13 cellular contexts compared by ENCODE assay signal in the genomic region with DNA sequence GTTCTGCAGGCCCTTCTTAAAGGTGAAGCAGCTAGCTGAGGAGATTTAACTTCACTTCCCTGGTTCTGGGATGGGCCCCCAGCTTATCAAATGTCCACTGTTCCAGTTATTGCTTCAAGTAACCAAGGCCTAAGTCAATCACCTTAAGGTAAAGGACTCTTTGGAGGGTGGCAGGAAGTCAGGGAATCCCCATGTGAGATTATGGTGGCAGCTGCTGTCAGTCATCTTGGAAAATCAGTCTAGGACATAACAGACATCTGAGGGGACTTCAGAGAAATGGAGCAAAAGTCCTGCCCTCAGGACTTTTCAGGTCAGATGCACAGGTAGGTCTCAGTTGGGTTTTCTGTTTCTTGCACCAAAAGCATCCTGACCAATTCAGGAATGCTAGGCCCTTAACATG. TPM values are rescaled to one million over a fixed set of nuclear protein-coding genes. Genes with fewer than 3 reads are reported as not detected.
DNase-seq lines count a peak whose midpoint lies in the region; ATAC-seq and TF ChIP-seq lines count a peak whose summit lies in the region.
"Had no signal": no experiment of that assay in that cellular context is flagged by ENCODE, and none has a peak within 500 bp of the region (broad histone marks: within the 10 kb centered on the region; RNA-seq: fewer than 3 reads in every experiment).

No MANE protein-coding gene starts in this region.

- DNase-seq in CD4-positive, CD25-positive, alpha-beta regulatory T cell, result peak in 1 of 3 donors; percentile 40
- DNase-seq in DND-41 (no peak), HUDEP-2 (lab: John Stamatoyannopoulos, UW; ENCODE audit: unreplicated experiment in 76 of 76) (no peak), lower lobe of right lung (no peak), NCI-H774 (lab: John Stamatoyannopoulos, UW) (no peak)
- DNase-seq in activated CD8-positive, alpha-beta T cell treated with anti-CD3 and anti-CD28 coated beads for 36 hours, result peak; percentile 20
- DNase-seq in naive thymus-derived CD4-positive, alpha-beta T cell, result no peak
- DNase-seq: EL, NCI-H1694, nephron progenitor cell had no signal

- POLR2A ChIA-PET in activated CD8-positive, alpha-beta T cell treated with anti-CD3 and anti-CD28 coated beads for 36 hours (lab: Charles Lee), result interaction anchor here (1.0 to 1.7 kb wide), 3 partner anchors 9 to 17 kb away, joined by 3 to 8 read pairs (median 3); no protein-coding TSS in a partner anchor
- POLR2A ChIA-PET in naive thymus-derived CD4-positive, alpha-beta T cell (lab: Charles Lee), result interaction anchor here (0.6 to 9.0 kb wide), 8 partner anchors 7 to 54 kb away, joined by 3 to 126 read pairs (median 7); no protein-coding TSS in a partner anchor

- H3K27me3 ChIP-seq in CD4-positive, CD25-positive, alpha-beta regulatory T cell (ENCODE audit: control insufficient read depth, insufficient read depth, low read length), result no peaks in the 10 kb centered on the region
- H3K27me3 ChIP-seq in DND-41 (ENCODE audit: insufficient read depth, low read length, poor library complexity), result no peaks in the 10 kb centered on the region
- H3K27me3 ChIP-seq in naive thymus-derived CD4-positive, alpha-beta T cell (ENCODE audit: control insufficient read depth in 2 of 2, insufficient read depth in 2 of 2, low read length in 2 of 2), result no peaks in the 10 kb centered on the region
- H3K27me3 ChIP-seq in lower lobe of right lung (ENCODE audit: low read depth), result no peaks in the 10 kb centered on the region
- H3K27me3 ChIP-seq: SJSA1, suprapubic skin had no signal

- H3K36me3 Mint-ChIP-seq in CD4-positive, CD25-positive, alpha-beta regulatory T cell, result peaks cover 15% of the 10 kb centered on the region
- peaks cover 22% of the 10 kb centered on the region for H3K36me3 Mint-ChIP-seq in activated CD8-positive, alpha-beta T cell treated with anti-CD3 and anti-CD28 coated beads for 36 hours (ENCODE audit: low read depth)
- peaks cover 0 to 20% (median 0%) of the 10 kb centered on the region in 5 donors for H3K36me3 Mint-ChIP-seq in naive thymus-derived CD4-positive, alpha-beta T cell

- H4K20me1 ChIP-seq in DND-41 (ENCODE audit: insufficient read depth, low read length), result peaks cover 70% of the 10 kb centered on the region

- H3K36me3 ChIP-seq in CD4-positive, CD25-positive, alpha-beta regulatory T cell (ENCODE audit: control insufficient read depth, insufficient read depth, low read length), result peaks cover 4% of the 10 kb centered on the region
- H3K36me3 ChIP-seq in DND-41 (ENCODE audit: insufficient read depth, low read length) (peaks cover 29% of the 10 kb centered on the region), lower lobe of right lung (peaks cover 3% of the 10 kb centered on the region)
- H3K36me3 ChIP-seq in naive thymus-derived CD4-positive, alpha-beta T cell (ENCODE audit: control insufficient read depth in 2 of 3, insufficient read depth in 3 of 3, low read length in 3 of 3), result peaks cover 0 to 6% (median 0%) of the 10 kb centered on the region in 3 experiments
- H3K36me3 ChIP-seq: suprapubic skin had no signal

- H3K4me3 Mint-ChIP-seq in CD4-positive, CD25-positive, alpha-beta regulatory T cell, result peak overlapping the region; percentile 68 to 98 (median 98)
- H3K4me3 Mint-ChIP-seq in activated CD8-positive, alpha-beta T cell treated with anti-CD3 and anti-CD28 coated beads for 36 hours, result peak overlapping the region; percentile 26
- H3K4me3 Mint-ChIP-seq in naive thymus-derived CD4-positive, alpha-beta T cell, result peak overlapping the region; percentile 60 to 100 (median 72)

- no peak for ATAC-seq in CD4-positive, CD25-positive, alpha-beta regulatory T cell (ENCODE audit: low read depth in 2 of 2)
- no peak for ATAC-seq in DND-41 (ENCODE audit: insufficient read depth, low read depth)
- ATAC-seq in activated CD8-positive, alpha-beta T cell treated with anti-CD3 and anti-CD28 coated beads for 36 hours, result no peak
- no peak for ATAC-seq in naive thymus-derived CD4-positive, alpha-beta T cell
- ATAC-seq in lower lobe of right lung, result no peak

- peaks cover 52 to 80% (median 66%) of the 10 kb centered on the region in 4 donors for H3K4me1 Mint-ChIP-seq in CD4-positive, CD25-positive, alpha-beta regulatory T cell
- peaks cover 70% of the 10 kb centered on the region for H3K4me1 Mint-ChIP-seq in activated CD8-positive, alpha-beta T cell treated with anti-CD3 and anti-CD28 coated beads for 36 hours (ENCODE audit: low read depth)
- H3K4me1 Mint-ChIP-seq in naive thymus-derived CD4-positive, alpha-beta T cell, result peaks cover 56 to 80% (median 76%) of the 10 kb centered on the region in 7 donors

- peak overlapping the region; percentile 71 for H3K27ac ChIP-seq in CD4-positive, CD25-positive, alpha-beta regulatory T cell (ENCODE audit: insufficient read depth, low read length, poor library complexity, severe bottlenecking)
- H3K27ac ChIP-seq in DND-41 (ENCODE audit: low read length) (peak overlapping the region; percentile 58), lower lobe of right lung (no peak overlapping the region)
- peak overlapping the region; percentile 31 for H3K27ac ChIP-seq in naive thymus-derived CD4-positive, alpha-beta T cell (ENCODE audit: low read depth, low read length)
- H3K27ac ChIP-seq: C4-2B, SJSA1, suprapubic skin had no signal

- peak overlapping the region; percentile 85 for H3K4me2 ChIP-seq in DND-41 (ENCODE audit: insufficient read depth, low read length)

- peaks cover 8% of the 10 kb centered on the region for H3K27me3 Mint-ChIP-seq in CD4-positive, CD25-positive, alpha-beta regulatory T cell
- no peaks in the 10 kb centered on the region for H3K27me3 Mint-ChIP-seq in activated CD8-positive, alpha-beta T cell treated with anti-CD3 and anti-CD28 coated beads for 36 hours
- no peaks in the 10 kb centered on the region for H3K27me3 Mint-ChIP-seq in naive thymus-derived CD4-positive, alpha-beta T cell

- H3K79me2 ChIP-seq in DND-41 (ENCODE audit: insufficient read depth, low read length), result peaks cover 92% of the 10 kb centered on the region

- no peaks in the 10 kb centered on the region for H3K9me3 ChIP-seq in CD4-positive, CD25-positive, alpha-beta regulatory T cell (ENCODE audit: control insufficient read depth in 2 of 2, low read length in 2 of 2)
- H3K9me3 ChIP-seq in DND-41 (ENCODE audit: insufficient read depth, low read length, severe bottlenecking) (no peaks in the 10 kb centered on the region), lower lobe of right lung (no peaks in the 10 kb centered on the region)
- H3K9me3 ChIP-seq in naive thymus-derived CD4-positive, alpha-beta T cell (ENCODE audit: control insufficient read depth in 2 of 3, low read length in 3 of 3), result no peaks in the 10 kb centered on the region
- H3K9me3 ChIP-seq: SJSA1, suprapubic skin had no signal

- peak overlapping the region; percentile 60 to 86 (median 86) for H3K27ac Mint-ChIP-seq in CD4-positive, CD25-positive, alpha-beta regulatory T cell
- H3K27ac Mint-ChIP-seq in activated CD8-positive, alpha-beta T cell treated with anti-CD3 and anti-CD28 coated beads for 36 hours, result peak overlapping the region; percentile 93
- peak overlapping the region; percentile 57 to 96 (median 92) for H3K27ac Mint-ChIP-seq in naive thymus-derived CD4-positive, alpha-beta T cell

- H3K4me3 ChIP-seq in CD4-positive, CD25-positive, alpha-beta regulatory T cell (ENCODE audit: low read depth, low read length), result peak overlapping the region; percentile 70
- peak overlapping the region in 1 of 2 experiments; percentile 22; a peak in 2 of 4 replicates for H3K4me3 ChIP-seq in DND-41 (ENCODE audit: low read depth in 1 of 2, low read length in 2 of 2)
- H3K4me3 ChIP-seq in naive thymus-derived CD4-positive, alpha-beta T cell (ENCODE audit: low read length), result no peak overlapping the region
- no peak overlapping the region for H3K4me3 ChIP-seq in lower lobe of right lung
- H3K4me3 ChIP-seq: SJSA1, suprapubic skin had no signal

- H3K9ac ChIP-seq in DND-41 (ENCODE audit: low read depth, low read length), result peak overlapping the region; percentile 13

- H3K9me3 Mint-ChIP-seq in CD4-positive, CD25-positive, alpha-beta regulatory T cell, result peaks cover 0 to 1% (median 0%) of the 10 kb centered on the region in 7 donors
- no peaks in the 10 kb centered on the region for H3K9me3 Mint-ChIP-seq in activated CD8-positive, alpha-beta T cell treated with anti-CD3 and anti-CD28 coated beads for 36 hours
- no peaks in the 10 kb centered on the region for H3K9me3 Mint-ChIP-seq in naive thymus-derived CD4-positive, alpha-beta T cell
- H3K9me3 Mint-ChIP-seq: nephron progenitor cell had no signal

- peaks cover 77% of the 10 kb centered on the region for H3K4me1 ChIP-seq in CD4-positive, CD25-positive, alpha-beta regulatory T cell (ENCODE audit: control insufficient read depth, insufficient read depth, low read length, poor library complexity, severe bottlenecking)
- peaks cover 77% of the 10 kb centered on the region for H3K4me1 ChIP-seq in DND-41 (ENCODE audit: insufficient read depth, low read length)
- H3K4me1 ChIP-seq in naive thymus-derived CD4-positive, alpha-beta T cell (ENCODE audit: control insufficient read depth in 2 of 2, insufficient read depth in 2 of 2, low read length in 2 of 2), result peaks cover 25 to 56% of the 10 kb centered on the region in 2 donors
- H3K4me1 ChIP-seq in lower lobe of right lung, result peaks cover 55% of the 10 kb centered on the region

- CTCF ChIA-PET in activated CD8-positive, alpha-beta T cell treated with anti-CD3 and anti-CD28 coated beads for 36 hours (lab: Charles Lee), result interaction anchor here (1.3 to 2.6 kb wide), 5 partner anchors 9 to 177 kb away, joined by 3 to 9 read pairs (median 4); no protein-coding TSS in a partner anchor
- CTCF ChIA-PET in naive thymus-derived CD4-positive, alpha-beta T cell (lab: Charles Lee), result interaction anchor here (0.8 to 1.0 kb wide), 2 partner anchors 44 to 51 kb away, joined by 3 to 4 read pairs; no protein-coding TSS in a partner anchor

- no peak overlapping the region for H2AFZ ChIP-seq in DND-41 (ENCODE audit: low read depth, low read length)

- intact Hi-C loops in activated CD8-positive, alpha-beta T cell treated with anti-CD3 and anti-CD28 coated beads for 36 hours (cut with micrococcal nuclease), result loop anchor here (5.0 kb wide), 1 partner anchor 33 kb away; no protein-coding TSS in a partner anchor
- intact Hi-C loops in naive thymus-derived CD4-positive, alpha-beta T cell (cut with micrococcal nuclease), result loop anchor here (5.0 to 10.0 kb wide), 7 partner anchors 137 to 1040 kb away; a partner anchor contains a TSS
- intact Hi-C loops in lower lobe of right lung (cut with DNase I), result no loop called here

- TF ChIP-seq CTCF in DND-41 (IDR thresholded peaks at IDR 0.05; ENCODE audit: borderline replicate concordance, extremely low read depth, low read length, poor library complexity, severe bottlenecking), result no peak
- TF ChIP-seq CTCF in activated CD8-positive, alpha-beta T cell treated with anti-CD3 and anti-CD28 coated beads for 36 hours (IDR thresholded peaks at IDR 0.05), result no peak
- TF ChIP-seq CTCF in lower lobe of right lung (IDR thresholded peaks at IDR 0.05), result no peak

RNA-seq across cellular contexts. Expression of a gene that starts 3.8 kb away (rescaled TPM):
- total RNA-seq in CD4-positive, CD25-positive, alpha-beta regulatory T cell, result 201 TPM
- polyA plus RNA-seq in CD4-positive, CD25-positive, alpha-beta regulatory T cell, result 100 to 1,000 TPM; 139 to 175 (median 154) TPM
- total RNA-seq in activated CD8-positive, alpha-beta T cell treated with anti-CD3 and anti-CD28 coated beads for 36 hours, result 10 to 100 TPM; 88.3 to 92.7 TPM
- 100 to 1,000 TPM in 1 of 5 experiments, 10 to 100 TPM in 4; 49.7 to 124 (median 71.3) TPM for total RNA-seq in naive thymus-derived CD4-positive, alpha-beta T cell
- polyA plus RNA-seq in naive thymus-derived CD4-positive, alpha-beta T cell, result 10 to 100 TPM; 40.9 to 52.5 TPM
- total RNA-seq in lower lobe of right lung, result 72.4 TPM

Comparison
In these comparisons a context has a peak if more than half of its experiments do, and no peak if none do; other contexts are left out.
1. H3K4me3 Mint-ChIP-seq: peak in every context shown above with its lines; median percentile 98 in CD4-positive, CD25-positive, alpha-beta regulatory T cell; 72 in naive thymus-derived CD4-positive, alpha-beta T cell; 26 in activated CD8-positive, alpha-beta T cell treated with anti-CD3 and anti-CD28 coated beads for 36 hours.